In genomic region chr7:128879461-128879938, GRCh38 we compare ENCODE assay signal across 1 cellular context.
TF ChIP-seq lines count a peak whose summit lies in the region.

No MANE protein-coding gene starts in this region.

TF ChIP-seq in H1, 55 proteins besides CTCF, POLR2A, EP300 and RAD21:
- TF ChIP-seq PHF8 (conservative IDR thresholded peaks at IDR 0.05; ENCODE audit: low read depth, low read length), result no peak
- TF ChIP-seq BCL11A (IDR thresholded peaks at IDR 0.05; ENCODE audit: low read depth in 2 of 2, low read length in 2 of 2), result no peak
- no peak for TF ChIP-seq NANOG (IDR thresholded peaks at IDR 0.05; ENCODE audit: insufficient read depth, low read depth, low read length, poor library complexity, severe bottlenecking)
- TF ChIP-seq SUZ12 (IDR thresholded peaks at IDR 0.05; ENCODE audit: low read length), result no peak
- TF ChIP-seq CBX8 (IDR thresholded peaks at IDR 0.05; ENCODE audit: borderline replicate concordance, low read depth, low read length), result no peak
- TF ChIP-seq SRF (IDR thresholded peaks at IDR 0.05; ENCODE audit: low read depth, low read length), result no peak
- TF ChIP-seq ATF2 (IDR thresholded peaks at IDR 0.05; ENCODE audit: low read length), result no peak
- TF ChIP-seq MAFK (IDR thresholded peaks at IDR 0.05; ENCODE audit: low read depth, low read length), result no peak
- TF ChIP-seq GTF2F1 (IDR thresholded peaks at IDR 0.05; ENCODE audit: borderline replicate concordance, low read depth, low read length), result no peak
- no peak for TF ChIP-seq CHD2 (IDR thresholded peaks at IDR 0.05; ENCODE audit: low read length)
- no peak for TF ChIP-seq SP4 (IDR thresholded peaks at IDR 0.05; ENCODE audit: low read length)
- no peak for TF ChIP-seq KDM5A (IDR thresholded peaks at IDR 0.05; ENCODE audit: low read length)
- TF ChIP-seq FOSL1 (IDR thresholded peaks at IDR 0.05; ENCODE audit: insufficient read depth, low read depth, low read length), result no peak
- TF ChIP-seq RBBP5 (IDR thresholded peaks at IDR 0.05; ENCODE audit: borderline replicate concordance, low read depth, low read length), result no peak
- TF ChIP-seq TEAD4 (IDR thresholded peaks at IDR 0.05; ENCODE audit: low read depth, low read length), result no peak
